Comparison of ENCODE assay signal across 1 cellular context in genomic region chr3:117752984-117753717, GRCh38.
TF ChIP-seq lines count a peak whose summit lies in the region.

No MANE protein-coding gene starts in this region.

TF ChIP-seq in SK-N-SH treated with all-trans-retinoic acid at 6 μM for 48 hours, 23 proteins besides CTCF, POLR2A, EP300 and RAD21 (continued from another document):
- TF ChIP-seq, protein P1, sequence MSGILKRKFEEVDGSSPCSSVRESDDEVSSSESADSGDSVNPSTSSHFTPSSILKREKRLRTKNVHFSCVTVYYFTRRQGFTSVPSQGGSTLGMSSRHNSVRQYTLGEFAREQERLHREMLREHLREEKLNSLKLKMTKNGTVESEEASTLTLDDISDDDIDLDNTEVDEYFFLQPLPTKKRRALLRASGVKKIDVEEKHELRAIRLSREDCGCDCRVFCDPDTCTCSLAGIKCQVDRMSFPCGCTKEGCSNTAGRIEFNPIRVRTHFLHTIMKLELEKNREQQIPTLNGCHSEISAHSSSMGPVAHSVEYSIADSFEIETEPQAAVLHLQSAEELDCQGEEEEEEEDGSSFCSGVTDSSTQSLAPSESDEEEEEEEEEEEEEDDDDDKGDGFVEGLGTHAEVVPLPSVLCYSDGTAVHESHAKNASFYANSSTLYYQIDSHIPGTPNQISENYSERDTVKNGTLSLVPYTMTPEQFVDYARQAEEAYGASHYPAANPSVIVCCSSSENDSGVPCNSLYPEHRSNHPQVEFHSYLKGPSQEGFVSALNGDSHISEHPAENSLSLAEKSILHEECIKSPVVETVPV (CRISPR knock-in tag; IDR thresholded peaks at IDR 0.05), result no peak
- TF ChIP-seq ZNF70 (CRISPR knock-in tag; IDR thresholded peaks at IDR 0.05), result no peak
- no peak for TF ChIP-seq BACH2 (CRISPR knock-in tag; IDR thresholded peaks at IDR 0.05; ENCODE audit: borderline replicate concordance)
- TF ChIP-seq RARB (CRISPR knock-in tag; IDR thresholded peaks at IDR 0.05), result no peak
- no peak for TF ChIP-seq ZNF8 (CRISPR knock-in tag; IDR thresholded peaks at IDR 0.05)
- no peak for TF ChIP-seq ZNF565 (CRISPR knock-in tag; conservative IDR thresholded peaks at IDR 0.05; ENCODE audit: low read depth)
- TF ChIP-seq ZFP30 (CRISPR knock-in tag; IDR thresholded peaks at IDR 0.05), result no peak
- TF ChIP-seq TOX (CRISPR knock-in tag; IDR thresholded peaks at IDR 0.05; ENCODE audit: borderline replicate concordance), result no peak
- TF ChIP-seq SNAI2 (CRISPR knock-in tag; IDR thresholded peaks at IDR 0.05), result no peak
- TF ChIP-seq GLIS3 (CRISPR knock-in tag; IDR thresholded peaks at IDR 0.05), result no peak
- no peak for TF ChIP-seq TSHZ2 (CRISPR knock-in tag; IDR thresholded peaks at IDR 0.05)
- no peak for TF ChIP-seq CSDC2 (CRISPR knock-in tag; IDR thresholded peaks at IDR 0.05)
